ENCODE assay signal across 1 cellular context in genomic region chr7:5384618-5385017, GRCh38.
TF ChIP-seq lines count a peak whose summit lies in the region.

No MANE protein-coding gene starts in this region.

TF ChIP-seq in HepG2, 621 proteins besides CTCF, POLR2A, EP300 and RAD21:
- TF ChIP-seq ESRRA (CRISPR knock-in tag; IDR thresholded peaks at IDR 0.05; ENCODE audit: low read depth) (no peak), ZNF3 (CRISPR knock-in tag; IDR thresholded peaks at IDR 0.05) (peak; percentile 76; the same call in 1 of the 2 replicates)
